In genomic region chr1:43985984-43986595, GRCh38 we compare ENCODE assay signal across 21 cellular contexts. TPM values are rescaled to one million over a fixed set of nuclear protein-coding genes. Genes with fewer than 3 reads are reported as not detected.
A peak's percentile ranks its signal among the peaks of the same experiment; 100 is the strongest.
DNase-seq lines count a peak whose midpoint lies in the region; ATAC-seq, FAIRE-seq and TF ChIP-seq lines count a peak whose summit lies in the region.
"Had no signal": no experiment of that assay in that cellular context is flagged by ENCODE, and none has a peak within 500 bp of the region (broad histone marks: within the 10 kb centered on the region; RNA-seq: fewer than 3 reads in every experiment).

No MANE protein-coding gene starts in this region.

- ATAC-seq in Right ventricle myocardium inferior (no peak), left ventricle myocardium superior (no peak), gastroesophageal sphincter (no peak), HG03097 (IDR thresholded peaks at IDR 0.05; ENCODE audit: low FRiP score, unreplicated experiment) (no peak)
- ATAC-seq in activated CD8-positive, alpha-beta memory T cell treated with anti-CD3 and anti-CD28 coated beads, Interleukin-2, amount 10 ng/mL, durations not matched to agents 7 days and 5 days: no peak
- ATAC-seq: CD8-positive, alpha-beta T cell had no signal

- H3K4me3 ChIP-seq in bronchial epithelial cell (ENCODE audit: low read depth, low read length) (no peak overlapping the region), gastroesophageal sphincter (no peak overlapping the region)
- H3K4me3 ChIP-seq: BLaER1 had no signal

- peaks cover 3% of the 10 kb centered on the region for H3K4me1 Mint-ChIP-seq in mesothelial cell of epicardium
- H3K4me1 Mint-ChIP-seq in activated CD8-positive, alpha-beta memory T cell treated with anti-CD3 and anti-CD28 coated beads, Interleukin-2, amount 10 ng/mL, durations not matched to agents 7 days and 5 days: peaks cover 1% of the 10 kb centered on the region

- no peak for TF ChIP-seq EP300 in gastroesophageal sphincter (IDR thresholded peaks at IDR 0.05)

- TF ChIP-seq CTCF in bronchial epithelial cell (IDR thresholded peaks at IDR 0.05; ENCODE audit: insufficient read depth, low read length, severe bottlenecking): no peak
- TF ChIP-seq CTCF in mesothelial cell of epicardium (IDR thresholded peaks at IDR 0.05; ENCODE audit: unreplicated experiment): no peak
- no peak for TF ChIP-seq CTCF in gastroesophageal sphincter (IDR thresholded peaks at IDR 0.05)

- CTCF ChIA-PET in activated CD8-positive, alpha-beta memory T cell treated with anti-CD3 and anti-CD28 coated beads, Interleukin-2, amount 10 ng/mL, durations not matched to agents 7 days and 5 days (lab: Charles Lee): no interaction called here

- H3K27me3 ChIP-seq in bronchial epithelial cell (ENCODE audit: control insufficient read depth, insufficient read depth, low read length) (no peaks in the 10 kb centered on the region), gastroesophageal sphincter (no peaks in the 10 kb centered on the region)
- H3K27me3 ChIP-seq: BLaER1 had no signal

- TF ChIP-seq POLR2A in gastroesophageal sphincter (IDR thresholded peaks at IDR 0.05): no peak

- no peaks in the 10 kb centered on the region for H3K27me3 Mint-ChIP-seq in mesothelial cell of epicardium (ENCODE audit: low read depth)
- no peaks in the 10 kb centered on the region for H3K27me3 Mint-ChIP-seq in activated CD8-positive, alpha-beta memory T cell treated with anti-CD3 and anti-CD28 coated beads, Interleukin-2, amount 10 ng/mL, durations not matched to agents 7 days and 5 days

- H3K4me1 ChIP-seq in gastroesophageal sphincter: peaks cover 0 to 11% (median 6%) of the 10 kb centered on the region in 3 donors

- intact Hi-C loops in Right ventricle myocardium inferior (cut with DNase I): no loop called here
- intact Hi-C loops in left ventricle myocardium superior (cut with micrococcal nuclease): no loop called here

- no peak overlapping the region for H3K4me3 Mint-ChIP-seq in mesothelial cell of epicardium
- H3K4me3 Mint-ChIP-seq in activated CD8-positive, alpha-beta memory T cell treated with anti-CD3 and anti-CD28 coated beads, Interleukin-2, amount 10 ng/mL, durations not matched to agents 7 days and 5 days: no peak overlapping the region
- H3K4me3 Mint-ChIP-seq: CD8-positive, alpha-beta T cell had no signal

- no peaks in the 10 kb centered on the region for H3K9me3 Mint-ChIP-seq in mesothelial cell of epicardium
- no peaks in the 10 kb centered on the region for H3K9me3 Mint-ChIP-seq in activated CD8-positive, alpha-beta memory T cell treated with anti-CD3 and anti-CD28 coated beads, Interleukin-2, amount 10 ng/mL, durations not matched to agents 7 days and 5 days (ENCODE audit: low read depth)
- H3K9me3 Mint-ChIP-seq: CD8-positive, alpha-beta T cell had no signal

- peaks cover 13% of the 10 kb centered on the region for H3K36me3 Mint-ChIP-seq in mesothelial cell of epicardium
- H3K36me3 Mint-ChIP-seq in activated CD8-positive, alpha-beta memory T cell treated with anti-CD3 and anti-CD28 coated beads, Interleukin-2, amount 10 ng/mL, durations not matched to agents 7 days and 5 days: no peaks in the 10 kb centered on the region
- H3K36me3 Mint-ChIP-seq: CD8-positive, alpha-beta T cell had no signal

- 55 to 89% methylated on average over 4 of the region's 4 CpGs for WGBS in gastroesophageal sphincter (ENCODE audit: low coverage in 1 of 2), 2 donors

- DNase-seq in Right ventricle myocardium inferior (ENCODE audit: missing footprints) (peak; percentile 37), left ventricle myocardium superior (no peak), bronchial epithelial cell (ENCODE audit: low read depth) (peak; percentile 74), mesothelial cell of epicardium (ENCODE audit: low spot score in 2 of 2, unreplicated experiment in 2 of 2) (no peak), urothelium cell line (ENCODE audit: low spot score) (no peak)
- no peak for DNase-seq in activated CD8-positive, alpha-beta memory T cell treated with anti-CD3 and anti-CD28 coated beads, Interleukin-2, amount 10 ng/mL, durations not matched to agents 7 days and 5 days
- DNase-seq: CD8-positive, alpha-beta T cell; DMS79; GOT3; NCI-H1436; NCI-H2029; NCI-H2171; NCI-H446 treated with DMSO at 0.1 percent for 48 hours; NK-92 treated with Interleukin-12 subunit alpha and Interleukin-12 subunit beta, amount 100 ng/mL, for 24 hours; OCI-M1; Right ventricle myocardium superior; SK-N-SH had no signal

- H3K27ac Mint-ChIP-seq in mesothelial cell of epicardium: peak overlapping the region; percentile 47
- no peak overlapping the region for H3K27ac Mint-ChIP-seq in activated CD8-positive, alpha-beta memory T cell treated with anti-CD3 and anti-CD28 coated beads, Interleukin-2, amount 10 ng/mL, durations not matched to agents 7 days and 5 days
- H3K27ac Mint-ChIP-seq: CD8-positive, alpha-beta T cell had no signal

- peaks cover 17% of the 10 kb centered on the region for H3K36me3 ChIP-seq in bronchial epithelial cell (ENCODE audit: control insufficient read depth, insufficient read depth, low read length)
- peaks cover 0 to 42% of the 10 kb centered on the region in 2 donors for H3K36me3 ChIP-seq in gastroesophageal sphincter

- FAIRE-seq in bronchial epithelial cell (lab: Jason Lieb, UNC): peak; percentile 18
- no peak for FAIRE-seq in urothelium cell line (lab: Jason Lieb, UNC)
- FAIRE-seq: D721Med had no signal

- no peak overlapping the region for H3K27ac ChIP-seq in gastroesophageal sphincter
- H3K27ac ChIP-seq: BLaER1 had no signal

- no peaks in the 10 kb centered on the region for H3K9me3 ChIP-seq in gastroesophageal sphincter
- H3K9me3 ChIP-seq: BLaER1, SK-N-SH had no signal

RNA-seq across cellular contexts. Expression of gene CCDC24, which starts 5.3 kb away (rescaled TPM):
- total RNA-seq in Right ventricle myocardium inferior (0.89 TPM), left ventricle myocardium superior (1.0 TPM), bronchial epithelial cell (2.6 and 3.7 TPM in 2 replicates), mesothelial cell of epicardium (12.3 to 13.8 TPM (median 12.4 TPM) in 3 replicates), gastroesophageal sphincter (1 to 10 TPM; 5.0 to 6.2 (median 5.5) TPM)
- 1 to 10 TPM; 1.3 to 1.5 TPM for total RNA-seq in activated CD8-positive, alpha-beta memory T cell treated with anti-CD3 and anti-CD28 coated beads, Interleukin-2, amount 10 ng/mL, durations not matched to agents 7 days and 5 days

RNA-seq across cellular contexts. Expression of gene B4GALT2, which starts 7.1 kb away (rescaled TPM):
- total RNA-seq in Right ventricle myocardium inferior (39.1 TPM), left ventricle myocardium superior (35.6 TPM), bronchial epithelial cell (72.7 and 84.0 TPM in 2 replicates), mesothelial cell of epicardium (55.8 to 58.6 TPM (median 57.8 TPM) in 3 replicates), gastroesophageal sphincter (100 to 1,000 TPM in 1 of 4 donors, 10 to 100 TPM in 3; 34.4 to 129 (median 37.6) TPM)
- 10 to 100 TPM; 20.1 to 25.5 TPM for total RNA-seq in activated CD8-positive, alpha-beta memory T cell treated with anti-CD3 and anti-CD28 coated beads, Interleukin-2, amount 10 ng/mL, durations not matched to agents 7 days and 5 days

RNA-seq across cellular contexts. Expression of gene ATP6V0B, which starts 11.3 kb away (rescaled TPM):
- total RNA-seq in Right ventricle myocardium inferior (84.5 TPM), left ventricle myocardium superior (89.6 TPM), bronchial epithelial cell (220 and 241 TPM in 2 replicates), mesothelial cell of epicardium (72.8 to 82.6 TPM (median 75.0 TPM) in 3 replicates), gastroesophageal sphincter (100 to 1,000 TPM in 1 of 4 donors, 10 to 100 TPM in 3; 67.9 to 107 (median 89.9) TPM)
- total RNA-seq in activated CD8-positive, alpha-beta memory T cell treated with anti-CD3 and anti-CD28 coated beads, Interleukin-2, amount 10 ng/mL, durations not matched to agents 7 days and 5 days: 100 to 1,000 TPM; 108 to 139 TPM

RNA-seq across cellular contexts. Expression of gene DPH2, which starts 16.3 kb away (rescaled TPM):
- total RNA-seq in Right ventricle myocardium inferior: 14.8 TPM
- 13.3 TPM for total RNA-seq in left ventricle myocardium superior
- total RNA-seq in bronchial epithelial cell: 17.9 and 31.9 TPM in 2 replicates
- 24.1 to 26.6 TPM (median 25.0 TPM) in 3 replicates for total RNA-seq in mesothelial cell of epicardium
- total RNA-seq in gastroesophageal sphincter: 10 to 100 TPM; 23.5 to 41.9 (median 32.5) TPM
- 10 to 100 TPM; 28.1 to 39.8 TPM for total RNA-seq in activated CD8-positive, alpha-beta memory T cell treated with anti-CD3 and anti-CD28 coated beads, Interleukin-2, amount 10 ng/mL, durations not matched to agents 7 days and 5 days

RNA-seq across cellular contexts. Expression of gene IPO13, which starts 39.3 kb away (rescaled TPM):
- total RNA-seq in Right ventricle myocardium inferior: 56.9 TPM
- 60.0 TPM for total RNA-seq in left ventricle myocardium superior
- 13.2 and 19.8 TPM in 2 replicates for total RNA-seq in bronchial epithelial cell
- 21.8 to 26.4 TPM (median 23.2 TPM) in 3 replicates for total RNA-seq in mesothelial cell of epicardium
- 10 to 100 TPM; 21.8 to 44.5 (median 24.2) TPM for total RNA-seq in gastroesophageal sphincter
- 10 to 100 TPM; 25.3 to 29.4 TPM for total RNA-seq in activated CD8-positive, alpha-beta memory T cell treated with anti-CD3 and anti-CD28 coated beads, Interleukin-2, amount 10 ng/mL, durations not matched to agents 7 days and 5 days

Comparison
In these comparisons a context has a peak if more than half of its experiments do, and no peak if none do; other contexts are left out.
1. DNase-seq: peak in Right ventricle myocardium inferior (single experiment) and bronchial epithelial cell (single experiment); none in left ventricle myocardium superior (single experiment), mesothelial cell of epicardium (0 of 2), urothelium cell line (single experiment) and activated CD8-positive, alpha-beta memory T cell treated with anti-CD3 and anti-CD28 coated beads, Interleukin-2, amount 10 ng/mL, durations not matched to agents 7 days and 5 days (single experiment).